Comparison of ENCODE assay signal across 2 cellular contexts in genomic region chr3:138562902-138563301, GRCh38.
A peak's percentile ranks its signal among the peaks of the same experiment; 100 is the strongest.
TF ChIP-seq lines count a peak whose summit lies in the region.
"Not testable (repeated sequence)": the region's sequence is repeated elsewhere in the genome, so short reads cannot be mapped to it uniquely, and the experiment has no call there.

No MANE protein-coding gene starts in this region.

TF ChIP-seq in WTC11, 78 proteins besides CTCF, POLR2A, EP300 and RAD21:
- TF ChIP-seq GABPB1 (CRISPR knock-in tag; IDR thresholded peaks at IDR 0.05): 0 out of 2 replicates have a peak, but pooled peaks have one; percentile 37
TF ChIP-seq in WTC11: peak in this region for 1; not testable (repeated sequence) for 77.

TF ChIP-seq in HepG2, 621 proteins besides CTCF, POLR2A, EP300 and RAD21 (continues in another document):
- TF ChIP-seq TCF7 (IDR thresholded peaks at IDR 0.05; ENCODE audit: low read depth): peak; percentile 83
- TF ChIP-seq ZNF331 (CRISPR knock-in tag; IDR thresholded peaks at IDR 0.05): 0 out of 2 replicates have a peak, but pooled peaks have one; percentile 10
- peak; percentile 52 for TF ChIP-seq HDAC2 (CRISPR knock-in tag; IDR thresholded peaks at IDR 0.05)
- peak; percentile 67; the same call in 1 of the 2 replicates for TF ChIP-seq PITX1 (CRISPR knock-in tag; IDR thresholded peaks at IDR 0.05)
- TF ChIP-seq FOXA1 (IDR thresholded peaks at IDR 0.05); HNF1A (IDR thresholded peaks at IDR 0.05; ENCODE audit: low read depth); SOX6 (IDR thresholded peaks at IDR 0.05); SOX13 (IDR thresholded peaks at IDR 0.05); LCORL (IDR thresholded peaks at IDR 0.05); NR2F6 (IDR thresholded peaks at IDR 0.05); FOXP1 (IDR thresholded peaks at IDR 0.05): not testable (repeated sequence)
- peak; percentile 51; the same call in 1 of the 2 replicates for TF ChIP-seq FOXA1 (CRISPR knock-in tag; IDR thresholded peaks at IDR 0.05)
- TF ChIP-seq SAP130 (CRISPR knock-in tag; IDR thresholded peaks at IDR 0.05; ENCODE audit: low read depth): 0 out of 2 replicates have a peak, but pooled peaks have one; percentile 17
- peak; percentile 28; the same call in 1 of the 2 replicates for TF ChIP-seq HNF4A (CRISPR knock-in tag; IDR thresholded peaks at IDR 0.05)
- peak; percentile 58; the same call in 1 of the 2 replicates for TF ChIP-seq GFI1 (CRISPR knock-in tag; IDR thresholded peaks at IDR 0.05; ENCODE audit: borderline replicate concordance)
- TF ChIP-seq ZGPAT (CRISPR knock-in tag; IDR thresholded peaks at IDR 0.05): peak; percentile 36; the same call in 1 of the 2 replicates
- TF ChIP-seq THAP11 (CRISPR knock-in tag; IDR thresholded peaks at IDR 0.05): peak; percentile 41; the same call in 1 of the 2 replicates
- TF ChIP-seq HNF1A (CRISPR knock-in tag; IDR thresholded peaks at IDR 0.05; ENCODE audit: borderline replicate concordance): peak; percentile 24; the same call in 1 of the 2 replicates
- TF ChIP-seq RXRB (CRISPR knock-in tag; IDR thresholded peaks at IDR 0.05; ENCODE audit: borderline replicate concordance): peak; percentile 27; the same call in 1 of the 2 replicates
- peak; percentile 87 for TF ChIP-seq ARID5B (CRISPR knock-in tag; IDR thresholded peaks at IDR 0.05)
- TF ChIP-seq PHF21A (CRISPR knock-in tag; IDR thresholded peaks at IDR 0.05): 0 out of 2 replicates have a peak, but pooled peaks have one; percentile 42
- TF ChIP-seq MIER3 (CRISPR knock-in tag; IDR thresholded peaks at IDR 0.05; ENCODE audit: borderline replicate concordance): 0 out of 2 replicates have a peak, but pooled peaks have one; percentile 32
- peak; percentile 33; the same call in 1 of the 2 replicates for TF ChIP-seq CEBPB (IDR thresholded peaks at IDR 0.05; ENCODE audit: borderline replicate concordance, low read depth, low read length)
- TF ChIP-seq SOX5 (CRISPR knock-in tag; IDR thresholded peaks at IDR 0.05; ENCODE audit: borderline replicate concordance): peak; percentile 55; the same call in 1 of the 2 replicates
- peak; percentile 69 for TF ChIP-seq SOX6 (CRISPR knock-in tag; IDR thresholded peaks at IDR 0.05)
- TF ChIP-seq SOX13 (CRISPR knock-in tag; conservative IDR thresholded peaks at IDR 0.05 in 1 of 2, IDR thresholded peaks at IDR 0.05 in 1 of 2): peak in 1 of 2 experiments; percentile 74; a peak in 2 of 4 replicates
- TF ChIP-seq TEF (CRISPR knock-in tag; IDR thresholded peaks at IDR 0.05): 0 out of 2 replicates have a peak, but pooled peaks have one; percentile 41
- TF ChIP-seq GATA4 (IDR thresholded peaks at IDR 0.05; ENCODE audit: borderline replicate concordance, low read depth): 0 out of 2 replicates have a peak, but pooled peaks have one; percentile 20
- peak; percentile 27; the same call in 1 of the 2 replicates for TF ChIP-seq NCOA2 (CRISPR knock-in tag; IDR thresholded peaks at IDR 0.05)
- TF ChIP-seq LCORL (CRISPR knock-in tag; IDR thresholded peaks at IDR 0.05): peak; percentile 49; the same call in 1 of the 2 replicates
- TF ChIP-seq FOXP4 (CRISPR knock-in tag; IDR thresholded peaks at IDR 0.05): peak; percentile 80
- peak; percentile 85 for TF ChIP-seq ISL2 (CRISPR knock-in tag; IDR thresholded peaks at IDR 0.05)
- peak; percentile 44; the same call in 1 of the 2 replicates for TF ChIP-seq FOXJ3 (CRISPR knock-in tag; IDR thresholded peaks at IDR 0.05; ENCODE audit: borderline replicate concordance)
- TF ChIP-seq BCL6 (CRISPR knock-in tag; IDR thresholded peaks at IDR 0.05): peak; percentile 64
- peak; percentile 64; the same call in 1 of the 2 replicates for TF ChIP-seq MIXL1 (CRISPR knock-in tag; IDR thresholded peaks at IDR 0.05)
- TF ChIP-seq ATF4 (CRISPR knock-in tag; IDR thresholded peaks at IDR 0.05): peak in 1 of 2 experiments; percentile 53; a peak in 1 of 4 replicates
- peak; percentile 72 for TF ChIP-seq GATAD2A (CRISPR knock-in tag; IDR thresholded peaks at IDR 0.05)
- peak; percentile 87 for TF ChIP-seq CEBPG (CRISPR knock-in tag; IDR thresholded peaks at IDR 0.05)
- peak; percentile 67; the same call in 1 of the 2 replicates for TF ChIP-seq HMG20A (CRISPR knock-in tag; IDR thresholded peaks at IDR 0.05; ENCODE audit: borderline replicate concordance)
- TF ChIP-seq NR2F6 (CRISPR knock-in tag; IDR thresholded peaks at IDR 0.05): peak; percentile 17; the same call in 1 of the 2 replicates
- TF ChIP-seq PAXIP1 (CRISPR knock-in tag; conservative IDR thresholded peaks at IDR 0.05): peak; percentile 64
- peak; percentile 82 for TF ChIP-seq FOXP1 (CRISPR knock-in tag; IDR thresholded peaks at IDR 0.05)
